In the genomic region with DNA sequence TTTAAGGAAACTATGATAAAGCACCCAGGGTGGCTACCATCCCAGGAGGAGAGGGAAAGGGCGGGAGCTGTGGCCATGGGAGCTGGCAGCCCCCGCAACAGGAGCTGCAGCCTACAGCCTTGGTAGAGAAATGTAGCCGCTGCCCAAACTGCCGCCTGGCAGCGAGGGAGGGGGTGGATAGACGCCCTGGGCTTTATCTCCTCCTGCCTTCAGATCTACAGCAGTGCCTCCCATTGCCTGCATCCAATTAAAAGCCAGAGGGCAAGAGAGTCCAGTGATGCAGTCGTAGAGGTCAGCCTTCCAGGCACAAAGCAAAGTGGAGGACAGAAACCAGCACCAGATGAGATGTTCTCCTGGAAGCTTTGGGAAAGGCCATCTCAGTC, we compare ENCODE assay signal across 9 cellular contexts. TPM values are rescaled to one million over a fixed set of nuclear protein-coding genes. Genes with fewer than 3 reads are reported as not detected.
DNase-seq lines count a peak whose midpoint lies in the region; ATAC-seq and TF ChIP-seq lines count a peak whose summit lies in the region.
"Had no signal": no experiment of that assay in that cellular context is flagged by ENCODE, and none has a peak within 500 bp of the region (broad histone marks: within the 10 kb centered on the region; RNA-seq: fewer than 3 reads in every experiment).

No MANE protein-coding gene starts in this region.

- intact Hi-C loops in activated CD4-positive, alpha-beta T cell treated with anti-CD3 and anti-CD28 coated beads for 36 hours (cut with DNase I, micrococcal nuclease) = no loop called here
- intact Hi-C loops in left lung (cut with DNase I) = no loop called here

- no peaks in the 10 kb centered on the region for H3K9me3 Mint-ChIP-seq in activated CD4-positive, alpha-beta T cell treated with anti-CD3 and anti-CD28 coated beads for 36 hours (ENCODE audit: low read depth)
- no peaks in the 10 kb centered on the region for H3K9me3 Mint-ChIP-seq in activated naive CD8-positive, alpha-beta T cell treated with anti-CD3 and anti-CD28 coated beads, Interleukin-2, amount 10 ng/mL, durations not matched to agents 7 days and 5 days
- H3K9me3 Mint-ChIP-seq: effector memory CD8-positive, alpha-beta T cell had no signal

- no peaks in the 10 kb centered on the region for H3K36me3 Mint-ChIP-seq in activated CD4-positive, alpha-beta T cell treated with anti-CD3 and anti-CD28 coated beads for 36 hours (ENCODE audit: low read depth)
- no peaks in the 10 kb centered on the region for H3K36me3 Mint-ChIP-seq in activated naive CD8-positive, alpha-beta T cell treated with anti-CD3 and anti-CD28 coated beads, Interleukin-2, amount 10 ng/mL, durations not matched to agents 7 days and 5 days

- no peak overlapping the region for H3K27ac Mint-ChIP-seq in activated CD4-positive, alpha-beta T cell treated with anti-CD3 and anti-CD28 coated beads for 36 hours
- no peak overlapping the region for H3K27ac Mint-ChIP-seq in activated naive CD8-positive, alpha-beta T cell treated with anti-CD3 and anti-CD28 coated beads, Interleukin-2, amount 10 ng/mL, durations not matched to agents 7 days and 5 days

- TF ChIP-seq POLR2A in suprapubic skin (IDR thresholded peaks at IDR 0.05) = no peak

- H3K9me3 ChIP-seq in left lung (no peaks in the 10 kb centered on the region), suprapubic skin (no peaks in the 10 kb centered on the region)

- no peaks in the 10 kb centered on the region for H3K36me3 ChIP-seq in left lung
- no peaks in the 10 kb centered on the region for H3K36me3 ChIP-seq in suprapubic skin

- peak overlapping the region; percentile 61 for H3K4me3 Mint-ChIP-seq in activated CD4-positive, alpha-beta T cell treated with anti-CD3 and anti-CD28 coated beads for 36 hours
- peak overlapping the region; percentile 80 for H3K4me3 Mint-ChIP-seq in activated naive CD8-positive, alpha-beta T cell treated with anti-CD3 and anti-CD28 coated beads, Interleukin-2, amount 10 ng/mL, durations not matched to agents 7 days and 5 days

- peaks cover 14% of the 10 kb centered on the region for H3K4me1 Mint-ChIP-seq in activated CD4-positive, alpha-beta T cell treated with anti-CD3 and anti-CD28 coated beads for 36 hours
- H3K4me1 Mint-ChIP-seq in activated naive CD8-positive, alpha-beta T cell treated with anti-CD3 and anti-CD28 coated beads, Interleukin-2, amount 10 ng/mL, durations not matched to agents 7 days and 5 days = peaks cover 14% of the 10 kb centered on the region

- CTCF ChIA-PET in activated CD4-positive, alpha-beta T cell treated with anti-CD3 and anti-CD28 coated beads for 36 hours (lab: Charles Lee) = no interaction called here

- H3K4me3 ChIP-seq in left lung (peak overlapping the region; percentile 30 to 34), suprapubic skin (peak overlapping the region; percentile 55)

- POLR2A ChIA-PET in activated CD4-positive, alpha-beta T cell treated with anti-CD3 and anti-CD28 coated beads for 36 hours (lab: Charles Lee) = no interaction called here
- POLR2A ChIA-PET in activated naive CD8-positive, alpha-beta T cell treated with anti-CD3 and anti-CD28 coated beads, Interleukin-2, amount 10 ng/mL, durations not matched to agents 7 days and 5 days (lab: Charles Lee) = no interaction called here

- H3K27me3 ChIP-seq in left lung (peaks cover 0 to 42% of the 10 kb centered on the region in 2 donors), suprapubic skin (peaks cover 3% of the 10 kb centered on the region)

- ATAC-seq in activated CD4-positive, alpha-beta T cell treated with anti-CD3 and anti-CD28 coated beads for 36 hours = no peak
- no peak for ATAC-seq in activated naive CD8-positive, alpha-beta T cell treated with anti-CD3 and anti-CD28 coated beads, Interleukin-2, amount 10 ng/mL, durations not matched to agents 7 days and 5 days (ENCODE audit: low read depth)
- ATAC-seq in left lung = no peak
- no peak for ATAC-seq in HG03457 (IDR thresholded peaks at IDR 0.05; ENCODE audit: unreplicated experiment)
- ATAC-seq in HG03442 (IDR thresholded peaks at IDR 0.05; ENCODE audit: unreplicated experiment) = no peak

- no peak for TF ChIP-seq CTCF in left lung (IDR thresholded peaks at IDR 0.05)
- TF ChIP-seq CTCF in suprapubic skin (IDR thresholded peaks at IDR 0.05) = no peak

- no peak for DNase-seq in activated CD4-positive, alpha-beta T cell treated with anti-CD3 and anti-CD28 coated beads for 36 hours
- no peak for DNase-seq in activated CD4-positive, alpha-beta T cell treated with anti-CD3 and anti-CD28 coated beads, Interleukin-2, amount 50 U/mL, for 4 hours
- no peak for DNase-seq in activated naive CD8-positive, alpha-beta T cell treated with anti-CD3 and anti-CD28 coated beads, Interleukin-2, amount 10 ng/mL, durations not matched to agents 7 days and 5 days
- DNase-seq in left lung (no peak), suprapubic skin (ENCODE audit: low spot score in 2 of 2) (no peak), inferior parietal cortex (ENCODE audit: extremely low spot score) (no peak)
- DNase-seq: effector memory CD8-positive, alpha-beta T cell had no signal

- peaks cover 23% of the 10 kb centered on the region for H3K27me3 Mint-ChIP-seq in activated CD4-positive, alpha-beta T cell treated with anti-CD3 and anti-CD28 coated beads for 36 hours
- H3K27me3 Mint-ChIP-seq in activated naive CD8-positive, alpha-beta T cell treated with anti-CD3 and anti-CD28 coated beads, Interleukin-2, amount 10 ng/mL, durations not matched to agents 7 days and 5 days = peaks cover 27% of the 10 kb centered on the region

- WGBS in suprapubic skin = 37% methylated on average over 7 of the region's 7 CpGs

- no peak overlapping the region for H3K27ac ChIP-seq in left lung
- H3K27ac ChIP-seq in suprapubic skin = no peak overlapping the region

- H3K4me1 ChIP-seq in left lung (peaks cover 8 to 11% of the 10 kb centered on the region in 2 donors), suprapubic skin (peaks cover 25% of the 10 kb centered on the region)

- no peak for TF ChIP-seq EP300 in suprapubic skin (IDR thresholded peaks at IDR 0.05)

RNA-seq across cellular contexts. Expression of gene ZFAND3, which starts 35.0 kb away (rescaled TPM):
- 10 to 100 TPM; 34.5 to 47.8 TPM for total RNA-seq in activated CD4-positive, alpha-beta T cell treated with anti-CD3 and anti-CD28 coated beads for 36 hours
- 10 to 100 TPM; 35.7 to 36.3 TPM for total RNA-seq in activated naive CD8-positive, alpha-beta T cell treated with anti-CD3 and anti-CD28 coated beads, Interleukin-2, amount 10 ng/mL, durations not matched to agents 7 days and 5 days
- 10 to 100 TPM; 65.9 TPM for total RNA-seq in left lung
- 10 to 100 TPM; 31.1 to 41.0 (median 36.3) TPM for total RNA-seq in suprapubic skin
